ENCODE assay signal across 10 cellular contexts in the genomic region with DNA sequence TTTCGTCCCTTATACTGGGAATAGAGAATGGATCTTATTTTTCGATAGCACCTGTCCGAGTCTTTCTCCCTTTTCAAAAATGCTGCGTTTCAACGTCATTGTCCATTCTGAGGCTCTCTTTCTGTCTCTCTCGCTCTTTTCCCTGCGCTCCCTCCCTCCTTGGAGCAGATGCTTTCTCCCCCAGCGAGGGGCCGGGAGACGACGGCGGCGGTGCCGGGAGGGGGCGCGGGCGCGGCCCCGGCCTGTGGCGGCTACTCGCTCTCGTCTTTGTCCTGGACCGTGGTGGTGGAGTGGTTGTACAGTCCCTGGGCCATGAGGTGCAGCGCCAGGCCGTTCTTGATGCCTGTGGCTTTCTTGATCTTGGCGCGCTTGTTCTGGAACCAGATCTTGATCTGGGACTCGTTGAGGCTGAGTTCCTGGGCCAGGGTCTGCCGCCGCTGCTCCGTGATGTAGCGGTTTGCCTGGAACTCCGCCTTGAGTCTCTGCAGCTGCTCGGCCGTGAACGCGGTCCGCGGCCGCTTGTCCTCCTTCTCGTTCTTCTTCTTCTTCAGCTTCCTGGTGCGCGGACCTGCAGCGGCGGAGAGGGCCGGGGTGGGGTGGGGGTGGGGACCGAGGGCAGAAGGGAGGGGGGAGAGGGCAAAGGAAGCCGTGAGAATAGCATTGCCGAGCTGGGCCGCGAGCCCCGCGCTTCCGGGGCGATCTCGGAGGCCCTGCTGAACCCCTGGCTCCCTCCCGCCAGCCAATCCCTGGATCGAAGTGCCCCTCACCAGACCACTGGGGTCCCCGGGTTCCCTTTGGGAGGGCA. TPM values are rescaled to one million over a fixed set of nuclear protein-coding genes. Genes with fewer than 3 reads are reported as not detected.
A peak's percentile ranks its signal among the peaks of the same experiment; 100 is the strongest.
DNase-seq lines count a peak whose midpoint lies in the region; ATAC-seq, FAIRE-seq and TF ChIP-seq lines count a peak whose summit lies in the region.
"Had no signal": no experiment of that assay in that cellular context is flagged by ENCODE, and none has a peak within 500 bp of the region (broad histone marks: within the 10 kb centered on the region; RNA-seq: fewer than 3 reads in every experiment).

No MANE protein-coding gene starts in this region.

- TF ChIP-seq POLR2A in stomach (IDR thresholded peaks at IDR 0.05) (no peak), prostate gland (IDR thresholded peaks at IDR 0.05) (no peak)

- POLR2A ChIA-PET in activated CD8-positive, alpha-beta T cell treated with anti-CD3 and anti-CD28 coated beads for 36 hours (lab: Charles Lee): no interaction called here
- POLR2A ChIA-PET in activated CD8-positive, alpha-beta T cell treated with anti-CD3 and anti-CD28 coated beads, Interleukin-2, amount 10 ng/mL, durations not matched to agents 7 days and 5 days (lab: Charles Lee): no interaction called here

- H3K36me3 Mint-ChIP-seq in activated CD8-positive, alpha-beta T cell treated with anti-CD3 and anti-CD28 coated beads for 36 hours (ENCODE audit: low read depth): no peaks in the 10 kb centered on the region
- H3K36me3 Mint-ChIP-seq in activated CD8-positive, alpha-beta T cell treated with anti-CD3 and anti-CD28 coated beads, Interleukin-2, amount 10 ng/mL, durations not matched to agents 7 days and 5 days (ENCODE audit: low read depth): peaks cover 9% of the 10 kb centered on the region
- peaks cover 2% of the 10 kb centered on the region for H3K36me3 Mint-ChIP-seq in astrocyte (ENCODE audit: low read depth, unreplicated experiment)
- H3K36me3 Mint-ChIP-seq in memory B cell: no peaks in the 10 kb centered on the region

- H3K36me3 ChIP-seq in astrocyte (ENCODE audit: insufficient read depth, low read length) (no peaks in the 10 kb centered on the region), stomach (no peaks in the 10 kb centered on the region), prostate gland (no peaks in the 10 kb centered on the region)

- no peak overlapping the region for H3K27ac Mint-ChIP-seq in activated CD8-positive, alpha-beta T cell treated with anti-CD3 and anti-CD28 coated beads for 36 hours
- H3K27ac Mint-ChIP-seq in activated CD8-positive, alpha-beta T cell treated with anti-CD3 and anti-CD28 coated beads, Interleukin-2, amount 10 ng/mL, durations not matched to agents 7 days and 5 days: no peak overlapping the region
- H3K27ac Mint-ChIP-seq in astrocyte (ENCODE audit: unreplicated experiment) (peak overlapping the region; percentile 62), memory B cell (no peak overlapping the region)

- no peak for FAIRE-seq in astrocyte (lab: Jason Lieb, UNC)
- no peak for FAIRE-seq in GM19239 (lab: Jason Lieb, UNC)

- H3K4me2 ChIP-seq in astrocyte (ENCODE audit: low read length): peak overlapping the region; percentile 77

- DNase-seq in activated CD8-positive, alpha-beta T cell treated with anti-CD3 and anti-CD28 coated beads for 36 hours: no peak
- no peak for DNase-seq in activated CD8-positive, alpha-beta T cell treated with anti-CD3 and anti-CD28 coated beads, Interleukin-2, amount 10 ng/mL, durations not matched to agents 7 days and 5 days
- DNase-seq in astrocyte (ENCODE audit: low read depth): no peak
- peak in 1 of 2 donors; percentile 10 for DNase-seq in memory B cell (ENCODE audit: low spot score in 2 of 2)
- no peak for DNase-seq in stomach
- no peak for DNase-seq in NCI-H345 (lab: John Stamatoyannopoulos, UW)
- DNase-seq in GM19239 (ENCODE audit: insufficient read length, low spot score): no peak
- no peak for DNase-seq in prostate gland (ENCODE audit: low spot score)
- DNase-seq: erythroblast had no signal

- peak overlapping the region; percentile 43 for H3K4me3 ChIP-seq in astrocyte (ENCODE audit: insufficient read depth, low read depth, low read length)
- H3K4me3 ChIP-seq in stomach: peak overlapping the region; percentile 18 to 43 (median 34)
- H3K4me3 ChIP-seq in prostate gland: no peak overlapping the region

- WGBS in stomach, 5 donors: 3 to 11% (median 6%) methylated on average over 54 to 59 of the region's 59 CpGs
- 4% methylated on average over 59 of the region's 59 CpGs for WGBS in prostate gland

- peak overlapping the region; percentile 83 for H3K9ac ChIP-seq in astrocyte (ENCODE audit: low read length)

- peak overlapping the region; percentile 63 for H3K4me3 Mint-ChIP-seq in activated CD8-positive, alpha-beta T cell treated with anti-CD3 and anti-CD28 coated beads for 36 hours
- H3K4me3 Mint-ChIP-seq in activated CD8-positive, alpha-beta T cell treated with anti-CD3 and anti-CD28 coated beads, Interleukin-2, amount 10 ng/mL, durations not matched to agents 7 days and 5 days: no peak overlapping the region
- peak overlapping the region; percentile 15 for H3K4me3 Mint-ChIP-seq in astrocyte (ENCODE audit: unreplicated experiment)
- peak overlapping the region; percentile 55 for H3K4me3 Mint-ChIP-seq in memory B cell

- H3K27me3 ChIP-seq in astrocyte (ENCODE audit: insufficient read depth, low read length) (peaks cover 73% of the 10 kb centered on the region), stomach (peaks cover 54 to 100% (median 100%) of the 10 kb centered on the region in 3 donors), prostate gland (replicated peaks; ENCODE audit: insufficient read depth) (peaks cover 60% of the 10 kb centered on the region)

- intact Hi-C loops in activated CD8-positive, alpha-beta T cell treated with anti-CD3 and anti-CD28 coated beads for 36 hours (cut with micrococcal nuclease): no loop called here
- intact Hi-C loops in stomach (cut with DNase I; ENCODE audit: low total_unique reads) (no loop called here), prostate gland (cut with DNase I) (no loop called here)

- peak overlapping the region; percentile 68 for H2AFZ ChIP-seq in astrocyte (ENCODE audit: low read depth, low read length)

- H4K20me1 ChIP-seq in astrocyte (ENCODE audit: insufficient read depth, low read length): peaks cover 22% of the 10 kb centered on the region

- ATAC-seq in activated CD8-positive, alpha-beta T cell treated with anti-CD3 and anti-CD28 coated beads for 36 hours: no peak
- no peak for ATAC-seq in activated CD8-positive, alpha-beta T cell treated with anti-CD3 and anti-CD28 coated beads, Interleukin-2, amount 10 ng/mL, durations not matched to agents 7 days and 5 days
- no peak for ATAC-seq in memory B cell (ENCODE audit: low read depth)

- peaks cover 82% of the 10 kb centered on the region for H3K27me3 Mint-ChIP-seq in activated CD8-positive, alpha-beta T cell treated with anti-CD3 and anti-CD28 coated beads for 36 hours
- H3K27me3 Mint-ChIP-seq in activated CD8-positive, alpha-beta T cell treated with anti-CD3 and anti-CD28 coated beads, Interleukin-2, amount 10 ng/mL, durations not matched to agents 7 days and 5 days (ENCODE audit: low read depth): peaks cover 77% of the 10 kb centered on the region
- peaks cover 82% of the 10 kb centered on the region for H3K27me3 Mint-ChIP-seq in astrocyte (ENCODE audit: low read depth, unreplicated experiment)
- H3K27me3 Mint-ChIP-seq in memory B cell: peaks cover 22% of the 10 kb centered on the region

- H3K9me3 Mint-ChIP-seq in activated CD8-positive, alpha-beta T cell treated with anti-CD3 and anti-CD28 coated beads for 36 hours: no peaks in the 10 kb centered on the region
- H3K9me3 Mint-ChIP-seq in activated CD8-positive, alpha-beta T cell treated with anti-CD3 and anti-CD28 coated beads, Interleukin-2, amount 10 ng/mL, durations not matched to agents 7 days and 5 days (ENCODE audit: insufficient read depth): no peaks in the 10 kb centered on the region
- H3K9me3 Mint-ChIP-seq in astrocyte (ENCODE audit: unreplicated experiment) (peaks cover 34% of the 10 kb centered on the region), memory B cell (no peaks in the 10 kb centered on the region)

- no peak for TF ChIP-seq EP300 in stomach (IDR thresholded peaks at IDR 0.05)

- peaks cover 6% of the 10 kb centered on the region for H3K4me1 ChIP-seq in astrocyte (ENCODE audit: insufficient read depth, low read length)
- H3K4me1 ChIP-seq in stomach: peaks cover 46 to 56% (median 50%) of the 10 kb centered on the region in 4 donors
- H3K4me1 ChIP-seq in prostate gland (replicated peaks): no peaks in the 10 kb centered on the region

- H3K9me3 ChIP-seq in astrocyte (ENCODE audit: insufficient read depth, low read depth, low read length) (no peaks in the 10 kb centered on the region), stomach (no peaks in the 10 kb centered on the region), prostate gland (no peaks in the 10 kb centered on the region)

- H3K79me2 ChIP-seq in astrocyte (ENCODE audit: insufficient read depth, low read length): peaks cover 65% of the 10 kb centered on the region

- CTCF ChIA-PET in activated CD8-positive, alpha-beta T cell treated with anti-CD3 and anti-CD28 coated beads for 36 hours (lab: Charles Lee): interaction anchor here (1.1 to 4.5 kb wide), 3 partner anchors 12 to 40 kb away, joined by 3 to 44 read pairs (median 7); no protein-coding TSS in a partner anchor
- CTCF ChIA-PET in activated CD8-positive, alpha-beta T cell treated with anti-CD3 and anti-CD28 coated beads, Interleukin-2, amount 10 ng/mL, durations not matched to agents 7 days and 5 days (lab: Charles Lee): interaction anchor here (4.5 kb wide), 1 partner anchor 12 kb away, joined by 24 read pairs; no protein-coding TSS in a partner anchor

- peaks cover 15% of the 10 kb centered on the region for H3K4me1 Mint-ChIP-seq in activated CD8-positive, alpha-beta T cell treated with anti-CD3 and anti-CD28 coated beads for 36 hours (ENCODE audit: low read depth)
- peaks cover 8% of the 10 kb centered on the region for H3K4me1 Mint-ChIP-seq in activated CD8-positive, alpha-beta T cell treated with anti-CD3 and anti-CD28 coated beads, Interleukin-2, amount 10 ng/mL, durations not matched to agents 7 days and 5 days (ENCODE audit: low read depth)
- H3K4me1 Mint-ChIP-seq in astrocyte (ENCODE audit: low read depth, unreplicated experiment) (peaks cover 5% of the 10 kb centered on the region), memory B cell (peaks cover 3% of the 10 kb centered on the region)

- H3K27ac ChIP-seq in astrocyte (ENCODE audit: low read depth, low read length) (peak overlapping the region; percentile 47), stomach (no peak overlapping the region), prostate gland (no peak overlapping the region)

- TF ChIP-seq CTCF in activated CD8-positive, alpha-beta T cell treated with anti-CD3 and anti-CD28 coated beads for 36 hours (IDR thresholded peaks at IDR 0.05): no peak
- TF ChIP-seq CTCF in astrocyte (IDR thresholded peaks at IDR 0.05; ENCODE audit: insufficient read depth, low read depth, low read length) (no peak), stomach (IDR thresholded peaks at IDR 0.05) (no peak), prostate gland (IDR thresholded peaks at IDR 0.05) (no peak)

RNA-seq across cellular contexts. Expression of a gene that starts 4.6 kb away (rescaled TPM):
- not detected for total RNA-seq in activated CD8-positive, alpha-beta T cell treated with anti-CD3 and anti-CD28 coated beads for 36 hours
- total RNA-seq in activated CD8-positive, alpha-beta T cell treated with anti-CD3 and anti-CD28 coated beads, Interleukin-2, amount 10 ng/mL, durations not matched to agents 7 days and 5 days: not detected
- 0.09 TPM in 1 of 2 replicates, not detected in the other for total RNA-seq in astrocyte
- not detected for total RNA-seq in stomach
- polyA plus RNA-seq in stomach: not detected
- total RNA-seq in prostate gland: under 1 TPM in 1 of 2 donors, not detected in 1; 0.09 TPM
- total RNA-seq: mononuclear cell had no signal

Comparison
In these comparisons a context has a peak if more than half of its experiments do, and no peak if none do; other contexts are left out.
1. H3K4me3 ChIP-seq: peak in astrocyte (single experiment) and stomach (4 of 4); none in prostate gland (0 of 2).